In genomic region chr9:108109927-108110326, GRCh38 we compare ENCODE assay signal across 1 cellular context.
A peak's percentile ranks its signal among the peaks of the same experiment; 100 is the strongest.
TF ChIP-seq lines count a peak whose summit lies in the region.

No MANE protein-coding gene starts in this region.

TF ChIP-seq in K562, 482 proteins besides CTCF, POLR2A, EP300 and RAD21:
- peak; percentile 79 for TF ChIP-seq MEIS2 (IDR thresholded peaks at IDR 0.05; ENCODE audit: partially characterized antibody)
- no peak for TF ChIP-seq FOS (IDR thresholded peaks at IDR 0.05; ENCODE audit: extremely low read depth, insufficient read length)
- peak; percentile 41 for TF ChIP-seq PKNOX1 (IDR thresholded peaks at IDR 0.05)
- TF ChIP-seq SMAD2 (IDR thresholded peaks at IDR 0.05; ENCODE audit: low read depth, low read length): no peak
- TF ChIP-seq PBX2 (CRISPR knock-in tag; IDR thresholded peaks at IDR 0.05; ENCODE audit: low read depth): no peak
- peak; percentile 51 for TF ChIP-seq PBX2 (tag; conservative IDR thresholded peaks at IDR 0.05; ENCODE audit: low read depth)
- TF ChIP-seq MYNN (IDR thresholded peaks at IDR 0.05): no peak
- TF ChIP-seq MYNN (CRISPR knock-in tag; IDR thresholded peaks at IDR 0.05): no peak
- no peak for TF ChIP-seq ETS2 (tag; IDR thresholded peaks at IDR 0.05; ENCODE audit: borderline replicate concordance, poor library complexity, severe bottlenecking)
- TF ChIP-seq SNRNP70 (optimal IDR thresholded peaks at IDR 0.05; ENCODE audit: low read depth, low read length): no peak
- peak; percentile 8 to 21; a peak in 1 of 4 replicates for TF ChIP-seq KDM1A (IDR thresholded peaks at IDR 0.05)
- no peak for TF ChIP-seq SMAD3 (CRISPR knock-in tag; conservative IDR thresholded peaks at IDR 0.05)
- no peak for TF ChIP-seq TAL1 (IDR thresholded peaks at IDR 0.05)
- peak in 1 of 2 experiments; percentile 51; a peak in 1 of 4 replicates for TF ChIP-seq RCOR1 (IDR thresholded peaks at IDR 0.05; ENCODE audit: borderline replicate concordance in 1 of 2, low read depth in 2 of 2, low read length in 2 of 2)
- TF ChIP-seq CTBP1 (IDR thresholded peaks at IDR 0.05; ENCODE audit: borderline replicate concordance): peak; percentile 67; the same call in 1 of the 2 replicates
- no peak for TF ChIP-seq HBP1 (CRISPR knock-in tag; IDR thresholded peaks at IDR 0.05)
- TF ChIP-seq ZNF354B (CRISPR knock-in tag; IDR thresholded peaks at IDR 0.05): no peak
- no peak for TF ChIP-seq ZNF143 (CRISPR knock-in tag; IDR thresholded peaks at IDR 0.05)
- TF ChIP-seq HNRNPUL1 (IDR thresholded peaks at IDR 0.05; ENCODE audit: low read length): no peak
- TF ChIP-seq AFF4 (CRISPR knock-in tag; IDR thresholded peaks at IDR 0.05): no peak
- no peak for TF ChIP-seq ZNF124 (CRISPR knock-in tag; IDR thresholded peaks at IDR 0.05)
- TF ChIP-seq TAF7 (tag; IDR thresholded peaks at IDR 0.05): no peak
